In the genomic region with DNA sequence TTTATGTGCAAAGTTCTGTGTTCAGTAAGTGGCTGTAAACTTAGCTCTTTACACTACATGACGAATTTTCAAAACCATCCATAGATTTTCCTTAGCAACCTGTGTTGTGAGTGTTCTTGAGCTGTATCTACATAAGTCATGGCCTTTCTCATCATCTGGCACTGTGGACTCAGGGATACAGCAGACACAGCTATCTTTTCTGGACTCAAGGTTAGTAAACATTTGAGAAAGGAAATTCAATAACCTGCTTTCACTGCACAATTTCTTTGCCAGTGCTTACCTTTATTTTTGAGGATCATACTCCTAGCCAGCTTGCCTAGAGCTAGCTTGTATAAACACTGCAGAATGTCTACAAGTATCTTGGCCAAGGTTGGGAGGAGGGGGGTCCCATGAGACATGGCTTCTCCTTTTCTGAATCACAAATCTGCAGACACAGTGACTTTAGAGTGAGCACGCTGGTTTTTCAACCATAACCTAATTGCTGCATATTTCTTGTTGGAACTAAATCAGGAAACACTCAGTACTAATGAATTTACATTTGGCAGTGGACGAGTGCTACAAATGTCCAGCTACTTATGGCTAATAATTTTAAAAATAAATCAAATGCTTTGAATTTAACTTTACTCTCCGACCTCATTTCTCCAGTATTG, we compare ENCODE assay signal across 15 cellular contexts. TPM values are rescaled to one million over a fixed set of nuclear protein-coding genes. Genes with fewer than 3 reads are reported as not detected.
A peak's percentile ranks its signal among the peaks of the same experiment; 100 is the strongest.
DNase-seq lines count a peak whose midpoint lies in the region; ATAC-seq, FAIRE-seq and TF ChIP-seq lines count a peak whose summit lies in the region.
"Had no signal": no experiment of that assay in that cellular context is flagged by ENCODE, and none has a peak within 500 bp of the region (broad histone marks: within the 10 kb centered on the region; RNA-seq: fewer than 3 reads in every experiment).

No MANE protein-coding gene starts in this region.

- DNase-seq in H54 (ENCODE audit: insufficient read length, low spot score) (no peak), adipocyte (ENCODE audit: low read depth) (peak; percentile 35), left cardiac atrium (no peak), stromal cell of bone marrow (ENCODE audit: low read depth) (peak; percentile 67), lower leg skin (ENCODE audit: low spot score in 2 of 2) (no peak), erythroblast (lab: John Stamatoyannopoulos, UW) (no peak)
- DNase-seq in activated CD4-positive, CD25-positive, alpha-beta regulatory T cell (lab: John Stamatoyannopoulos, UW) = no peak
- DNase-seq: activated CD4-positive, alpha-beta T cell treated with anti-CD3 and anti-CD28 coated beads for 1 hour; activated naive CD8-positive, alpha-beta T cell treated with anti-CD3 and anti-CD28 coated beads, Interleukin-2, amount 50 U/mL, for 24 hours; activated T-cell treated with anti-CD3 and anti-CD28 coated beads, Interleukin-2, amount 50 U/mL, for 1 hour; CD4-positive, alpha-beta memory T cell; NCI-H2227 treated with DMSO at 0.1 percent for 48 hours; OCI-M1; stimulated activated naive CD4-positive, alpha-beta T cell had no signal

- peaks cover 60% of the 10 kb centered on the region for H3K4me1 ChIP-seq in adipocyte (ENCODE audit: control insufficient read depth, insufficient read depth, low read length)

- H3K27me3 ChIP-seq in adipocyte (replicated peaks; ENCODE audit: control insufficient read depth, insufficient read depth, low read length) = no peaks in the 10 kb centered on the region

- peaks cover 84% of the 10 kb centered on the region for H3K36me3 ChIP-seq in adipocyte (ENCODE audit: control insufficient read depth, insufficient read depth, low read length, severe bottlenecking)

- TF ChIP-seq POLR2A in H54 (IDR thresholded peaks at IDR 0.05; ENCODE audit: low read depth, low read length) = no peak
- no peak for TF ChIP-seq POLR2A in lower leg skin (IDR thresholded peaks at IDR 0.05)
- no peak for TF ChIP-seq POLR2A in erythroblast (IDR thresholded peaks at IDR 0.05; ENCODE audit: low read length)

- H3K4me3 ChIP-seq in adipocyte (ENCODE audit: low read length) (peak overlapping the region; percentile 67), lower leg skin (ENCODE audit: low read depth, poor library complexity, severe bottlenecking) (no peak overlapping the region)

- no peak for TF ChIP-seq CTCF in lower leg skin (IDR thresholded peaks at IDR 0.05)

- ATAC-seq in left cardiac atrium = peak; percentile 44 to 54
- ATAC-seq: activated naive CD8-positive, alpha-beta T cell treated with anti-CD3 and anti-CD28 coated beads, Interleukin-2, amount 50 U/mL, for 24 hours had no signal

- 67 to 71% methylated on average over 4 of the region's 4 CpGs for WGBS in lower leg skin, 2 donors

- H3K9me3 ChIP-seq in adipocyte (ENCODE audit: control insufficient read depth, low read length) = no peaks in the 10 kb centered on the region

- peak; percentile 15 for FAIRE-seq in H54 (lab: Jason Lieb, UNC)

- intact Hi-C loops in left cardiac atrium (cut with DNase I) = no loop called here
- intact Hi-C loops in lower leg skin (cut with DNase I; ENCODE audit: low total_unique reads) = no loop called here

- peak overlapping the region; percentile 73 for H3K9ac ChIP-seq in adipocyte (ENCODE audit: low read length)

RNA-seq across cellular contexts. Expression of a gene that starts 27.2 kb away (rescaled TPM):
- total RNA-seq in left cardiac atrium (1 to 10 TPM; 7.2 to 7.9 TPM), lower leg skin (1 to 10 TPM; 7.8 to 9.3 (median 8.7) TPM)
- total RNA-seq: CD4-positive, alpha-beta memory T cell; pulmonary artery endothelial cell had no signal

Comparison
In these comparisons a context has a peak if more than half of its experiments do, and no peak if none do; other contexts are left out.
1. DNase-seq: peak in adipocyte (single experiment) and stromal cell of bone marrow (single experiment); none in H54 (single experiment), left cardiac atrium (single experiment), lower leg skin (0 of 2), erythroblast (0 of 2) and activated CD4-positive, CD25-positive, alpha-beta regulatory T cell (0 of 4).